ENCODE assay signal across 15 cellular contexts in the genomic region with DNA sequence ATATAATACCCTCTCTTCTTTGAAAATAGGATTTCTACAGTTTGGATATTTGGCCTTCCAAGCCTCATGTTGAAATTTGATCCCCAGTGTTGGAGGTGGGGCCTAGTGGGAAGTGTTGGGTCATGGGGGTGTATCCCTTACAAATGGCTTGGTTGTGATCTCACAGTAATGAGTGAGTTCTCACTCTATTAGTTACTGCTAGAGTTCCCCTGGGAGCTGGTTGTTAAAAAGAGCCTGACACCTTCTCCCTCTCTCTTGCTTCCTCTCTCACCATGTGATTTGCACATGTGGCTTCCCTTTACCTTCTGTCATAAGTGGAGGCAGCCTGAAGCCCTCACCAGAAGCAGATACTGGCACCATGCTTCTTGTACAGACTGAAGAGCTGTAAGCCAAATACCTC.
DNase-seq lines count a peak whose midpoint lies in the region; ATAC-seq and TF ChIP-seq lines count a peak whose summit lies in the region.
"Had no signal": no experiment of that assay in that cellular context is flagged by ENCODE, and none has a peak within 500 bp of the region (broad histone marks: within the 10 kb centered on the region; RNA-seq: fewer than 3 reads in every experiment).

No MANE protein-coding gene starts in this region.

- TF ChIP-seq CTCF in GM12865 (IDR thresholded peaks at IDR 0.05; ENCODE audit: insufficient read depth, low read depth, low read length, missing control alignments) (no peak), endodermal cell (conservative IDR thresholded peaks at IDR 0.05) (no peak), natural killer cell (IDR thresholded peaks at IDR 0.05) (no peak)

- no peaks in the 10 kb centered on the region for H3K4me1 Mint-ChIP-seq in endodermal cell
- peaks cover 6 to 8% of the 10 kb centered on the region in 2 donors for H3K4me1 Mint-ChIP-seq in natural killer cell
- H3K4me1 Mint-ChIP-seq: neural progenitor cell had no signal

- H3K4me3 Mint-ChIP-seq in endodermal cell: no peak overlapping the region
- H3K4me3 Mint-ChIP-seq in natural killer cell: no peak overlapping the region
- H3K4me3 Mint-ChIP-seq: activated T-helper 17 cell treated with anti-CD3 and anti-CD28 coated beads, Interleukin-2, amount 50 U/mL, for 72 hours; IgD-negative memory B cell; neural progenitor cell had no signal

- H3K9ac ChIP-seq in endodermal cell (ENCODE audit: extremely low read depth, low read length, poor library complexity, severe bottlenecking): no peak overlapping the region
- H3K9ac ChIP-seq: neural progenitor cell had no signal

- no peak overlapping the region for H3K27ac Mint-ChIP-seq in endodermal cell
- no peak overlapping the region for H3K27ac Mint-ChIP-seq in natural killer cell
- H3K27ac Mint-ChIP-seq: activated T-helper 17 cell treated with anti-CD3 and anti-CD28 coated beads, Interleukin-2, amount 50 U/mL, for 72 hours; neural progenitor cell had no signal

- H3K4me3 ChIP-seq in GM12865 (ENCODE audit: low read depth, low read length) (no peak overlapping the region), endodermal cell (ENCODE audit: low read length) (no peak overlapping the region)
- H3K4me3 ChIP-seq: lung, neural progenitor cell had no signal

- H3K9me3 Mint-ChIP-seq in endodermal cell: peaks cover 55% of the 10 kb centered on the region
- no peaks in the 10 kb centered on the region for H3K9me3 Mint-ChIP-seq in natural killer cell

- ATAC-seq in GM21529 (IDR thresholded peaks at IDR 0.05; ENCODE audit: unreplicated experiment) (peak; percentile 51), natural killer cell (no peak)
- ATAC-seq: activated T-helper 17 cell treated with anti-CD3 and anti-CD28 coated beads, Interleukin-2, amount 50 U/mL, for 72 hours had no signal

- H3K27me3 ChIP-seq in endodermal cell (ENCODE audit: control insufficient read depth, insufficient read depth, low read length, poor library complexity, severe bottlenecking): no peaks in the 10 kb centered on the region
- H3K27me3 ChIP-seq: neural progenitor cell had no signal

- H3K27me3 Mint-ChIP-seq in endodermal cell (ENCODE audit: insufficient read depth) (no peaks in the 10 kb centered on the region), natural killer cell (ENCODE audit: low read depth in 2 of 2) (no peaks in the 10 kb centered on the region)
- H3K27me3 Mint-ChIP-seq: activated T-helper 17 cell treated with anti-CD3 and anti-CD28 coated beads, Interleukin-2, amount 50 U/mL, for 72 hours; IgD-negative memory B cell had no signal

- H3K9me3 ChIP-seq in endodermal cell (ENCODE audit: control insufficient read depth, low read length): no peaks in the 10 kb centered on the region

- H3K36me3 Mint-ChIP-seq in endodermal cell (ENCODE audit: low read depth) (no peaks in the 10 kb centered on the region), natural killer cell (peaks cover 8% of the 10 kb centered on the region)
- H3K36me3 Mint-ChIP-seq: neural progenitor cell had no signal

- H3K4me1 ChIP-seq in endodermal cell (ENCODE audit: control insufficient read depth, insufficient read depth, low read length): no peaks in the 10 kb centered on the region
- H3K4me1 ChIP-seq: neural progenitor cell had no signal

- peak; percentile 4 for DNase-seq in GM12865 (ENCODE audit: low read depth)
- peak; percentile 73 for DNase-seq in NCI-H1436 (lab: John Stamatoyannopoulos, UW)
- DNase-seq in endodermal cell: peak; percentile 42
- DNase-seq in NCI-H2227 (lab: John Stamatoyannopoulos, UW; ENCODE audit: unreplicated experiment): no peak
- no peak for DNase-seq in natural killer cell
- no peak for DNase-seq in cortex of kidney (lab: John Stamatoyannopoulos, UW)
- DNase-seq in pons (ENCODE audit: low spot score): no peak
- DNase-seq: activated CD8-positive, alpha-beta memory T cell treated with anti-CD3 and anti-CD28 coated beads for 24 hours; NCI-H1417 treated with DMSO at 0.1 percent for 48 hours; NCI-H524 treated with DMSO at 0.1 percent for 48 hours had no signal

- H3K27ac ChIP-seq in endodermal cell (ENCODE audit: low read depth, low read length): no peak overlapping the region
- H3K27ac ChIP-seq: neural progenitor cell had no signal

- H3K36me3 ChIP-seq in endodermal cell (ENCODE audit: control insufficient read depth, insufficient read depth, low read length): no peaks in the 10 kb centered on the region
- H3K36me3 ChIP-seq: neural progenitor cell had no signal

- intact Hi-C loops in natural killer cell (cut with micrococcal nuclease): no loop called here

Comparison
In these comparisons a context has a peak if more than half of its experiments do, and no peak if none do; other contexts are left out.
1. DNase-seq: peak in GM12865 (single experiment), NCI-H1436 (single experiment) and endodermal cell (single experiment); none in NCI-H2227 (single experiment), natural killer cell (single experiment), cortex of kidney (single experiment) and pons (single experiment).